8 cellular contexts compared by ENCODE assay signal in the genomic region with DNA sequence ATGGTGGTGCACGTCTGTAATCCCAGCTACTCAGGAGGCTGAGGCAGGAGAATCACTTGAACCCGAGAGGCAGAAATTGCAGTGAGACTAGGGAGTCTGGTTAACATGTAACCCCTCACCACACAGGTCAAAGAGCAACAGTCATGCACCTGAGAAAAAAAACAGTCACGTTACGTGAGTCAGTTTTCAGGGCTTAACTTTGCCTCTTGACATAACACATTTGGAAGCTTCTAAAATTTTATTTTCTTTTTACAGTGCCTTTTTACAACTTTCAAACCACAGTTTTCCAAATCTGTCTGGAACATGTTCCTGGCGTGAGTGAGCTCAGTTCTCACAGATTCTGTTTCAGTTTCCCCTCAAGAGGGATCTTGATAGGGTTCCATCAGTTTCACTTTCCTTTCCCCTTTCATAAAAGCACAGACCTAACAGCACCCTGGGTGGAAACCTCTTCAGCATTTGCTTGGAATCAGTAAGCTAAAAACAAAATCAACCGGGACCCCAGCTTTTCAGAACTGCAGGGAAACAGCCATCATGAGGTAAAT. TPM values are rescaled to one million over a fixed set of nuclear protein-coding genes. Genes with fewer than 3 reads are reported as not detected.
DNase-seq lines count a peak whose midpoint lies in the region; ATAC-seq and TF ChIP-seq lines count a peak whose summit lies in the region.

No MANE protein-coding gene starts in this region.

- H3K9me2 ChIP-seq in Loucy (replicated peaks; ENCODE audit: low read depth, low read length): no peaks in the 10 kb centered on the region

- peaks cover 50% of the 10 kb centered on the region for H3K4me1 ChIP-seq in Loucy (ENCODE audit: insufficient read depth, low read length, poor library complexity, severe bottlenecking)
- peaks cover 40% of the 10 kb centered on the region for H3K4me1 ChIP-seq in iPS-18a (ENCODE audit: control insufficient read depth, low read depth, low read length)
- H3K4me1 ChIP-seq in spleen: peaks cover 24 to 100% (median 86%) of the 10 kb centered on the region in 6 donors

- H3K9ac ChIP-seq in Loucy (ENCODE audit: low read depth, low read length, poor library complexity, severe bottlenecking) (peak overlapping the region; percentile 56), iPS-18a (ENCODE audit: low read length) (no peak overlapping the region)

- H3K79me2 ChIP-seq in Loucy (ENCODE audit: insufficient read depth, low read length): no peaks in the 10 kb centered on the region

- H2AFZ ChIP-seq in Loucy (ENCODE audit: low read length): peak overlapping the region; percentile 62

- H3K36me3 ChIP-seq in Loucy (ENCODE audit: insufficient read depth, low read length) (no peaks in the 10 kb centered on the region), iPS-18a (ENCODE audit: control insufficient read depth, low read depth, low read length) (no peaks in the 10 kb centered on the region), spleen (peaks cover 0 to 6% (median 0%) of the 10 kb centered on the region in 6 donors)

- intact Hi-C loops in spleen (cut with DNase I; ENCODE audit: low total_unique reads): no loop called here

- peak overlapping the region; percentile 73 for H3K4me2 ChIP-seq in Loucy (ENCODE audit: low read depth, low read length, poor library complexity, severe bottlenecking)

- TF ChIP-seq POLR2A in spleen (IDR thresholded peaks at IDR 0.05): peak in 1 of 3 donors; percentile 49

- DNase-seq in GM10266 (ENCODE audit: extremely low spot score): peak; percentile 61
- DNase-seq in spleen: no peak
- no peak for DNase-seq in iPS-NIHi11 (ENCODE audit: low spot score)
- no peak for DNase-seq in NCI-H187 (lab: John Stamatoyannopoulos, UW)

- peak; percentile 45 for ATAC-seq in GM21786 (IDR thresholded peaks at IDR 0.05; ENCODE audit: unreplicated experiment)

- H3K4me3 ChIP-seq in Loucy (ENCODE audit: low read length, poor library complexity, severe bottlenecking): peak overlapping the region; percentile 62
- no peak overlapping the region for H3K4me3 ChIP-seq in iPS-18a (ENCODE audit: low read length)
- peak overlapping the region; percentile 10 to 62 (median 38) for H3K4me3 ChIP-seq in spleen

- TF ChIP-seq CTCF in GM10266 (IDR thresholded peaks at IDR 0.05; ENCODE audit: control insufficient read depth, insufficient read depth, low read depth, missing control alignments) (no peak), Loucy (conservative IDR thresholded peaks at IDR 0.05; ENCODE audit: low read length) (no peak), spleen (IDR thresholded peaks at IDR 0.05 in 8 of 11, conservative IDR thresholded peaks at IDR 0.05 in 3 of 11) (no peak)

- H4K20me1 ChIP-seq in Loucy (ENCODE audit: insufficient read depth, low read length, poor library complexity, severe bottlenecking): no peaks in the 10 kb centered on the region

- no peaks in the 10 kb centered on the region for H3F3A ChIP-seq in Loucy (ENCODE audit: low read depth)

- WGBS in spleen, 5 donors: 7 to 17% (median 10%) methylated on average over 6 of the region's 6 CpGs

- H3K27me3 ChIP-seq in Loucy (ENCODE audit: insufficient read depth, low read length, poor library complexity, severe bottlenecking) (no peaks in the 10 kb centered on the region), iPS-18a (ENCODE audit: control insufficient read depth, insufficient read depth, low read length) (no peaks in the 10 kb centered on the region), spleen (replicated peaks in 1 of 7) (no peaks in the 10 kb centered on the region)

- no peaks in the 10 kb centered on the region for H3K9me3 ChIP-seq in Loucy (ENCODE audit: insufficient read depth, low read depth, low read length)
- no peaks in the 10 kb centered on the region for H3K9me3 ChIP-seq in iPS-18a (ENCODE audit: control insufficient read depth, low read depth, low read length)
- no peaks in the 10 kb centered on the region for H3K9me3 ChIP-seq in spleen

- H3K27ac ChIP-seq in angular gyrus (ENCODE audit: low read depth, low read length) (peak overlapping the region; percentile 42), iPS-18a (ENCODE audit: low read length) (peak overlapping the region; percentile 18), spleen (peak overlapping the region; percentile 70 to 95 (median 86))

RNA-seq across cellular contexts. Expression of a gene that starts 4.4 kb away (rescaled TPM):
- total RNA-seq in spleen: 10 to 100 TPM; 19.1 to 44.5 (median 24.7) TPM
- 10 to 100 TPM in 2 of 3 donors, 1 to 10 TPM in 1; 7.7 to 29.9 (median 10.4) TPM for polyA plus RNA-seq in spleen

RNA-seq across cellular contexts. Expression of a gene that starts 30.3 kb away (rescaled TPM):
- total RNA-seq in spleen: 10 to 100 TPM; 12.8 to 22.2 (median 18.2) TPM
- polyA plus RNA-seq in spleen: 10 to 100 TPM in 1 of 3 donors, 1 to 10 TPM in 2; 6.1 to 11.4 (median 7.0) TPM

RNA-seq across cellular contexts. Expression of a gene that starts 45.7 kb away (rescaled TPM):
- total RNA-seq in spleen: 10 to 100 TPM in 1 of 7 donors, 1 to 10 TPM in 3, under 1 TPM in 1, not detected in 2; 0.49 to 36.9 (median 2.9) TPM
- polyA plus RNA-seq in spleen: under 1 TPM in 1 of 3 donors, not detected in 2; 0.04 TPM

Comparison
In these comparisons a context has a peak if more than half of its experiments do, and no peak if none do; other contexts are left out.
1. H3K27ac ChIP-seq: peak in every context shown above with its lines; median percentile 86 in spleen; 42 in angular gyrus; 18 in iPS-18a.